1 cellular context compared by ENCODE assay signal in genomic region chr7:16270844-16271243, GRCh38.
A peak's percentile ranks its signal among the peaks of the same experiment; 100 is the strongest.
TF ChIP-seq lines count a peak whose summit lies in the region.

No MANE protein-coding gene starts in this region.

TF ChIP-seq in K562, 482 proteins besides CTCF, POLR2A, EP300 and RAD21 (continued from another document and continues in another):
- TF ChIP-seq, protein P1, sequence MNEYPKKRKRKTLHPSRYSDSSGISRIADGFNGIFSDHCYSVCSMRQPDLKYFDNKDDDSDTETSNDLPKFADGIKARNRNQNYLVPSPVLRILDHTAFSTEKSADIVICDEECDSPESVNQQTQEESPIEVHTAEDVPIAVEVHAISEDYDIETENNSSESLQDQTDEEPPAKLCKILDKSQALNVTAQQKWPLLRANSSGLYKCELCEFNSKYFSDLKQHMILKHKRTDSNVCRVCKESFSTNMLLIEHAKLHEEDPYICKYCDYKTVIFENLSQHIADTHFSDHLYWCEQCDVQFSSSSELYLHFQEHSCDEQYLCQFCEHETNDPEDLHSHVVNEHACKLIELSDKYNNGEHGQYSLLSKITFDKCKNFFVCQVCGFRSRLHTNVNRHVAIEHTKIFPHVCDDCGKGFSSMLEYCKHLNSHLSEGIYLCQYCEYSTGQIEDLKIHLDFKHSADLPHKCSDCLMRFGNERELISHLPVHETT (CRISPR knock-in tag; conservative IDR thresholded peaks at IDR 0.05 in 1 of 2, IDR thresholded peaks at IDR 0.05 in 1 of 2): 0 out of 4 replicates have a peak, but pooled peaks of 1 of the 2 experiments have one; percentile 33
- TF ChIP-seq POLR3G (IDR thresholded peaks at IDR 0.05; ENCODE audit: extremely low read depth, insufficient read length, insufficient replicate concordance): no peak
- no peak for TF ChIP-seq CHD2 (IDR thresholded peaks at IDR 0.05; ENCODE audit: low read depth, low read length)
- no peak for TF ChIP-seq NFIX (CRISPR knock-in tag; IDR thresholded peaks at IDR 0.05; ENCODE audit: low read depth)
- TF ChIP-seq MGA (IDR thresholded peaks at IDR 0.05): peak; percentile 72
- no peak for TF ChIP-seq ZNF764 (CRISPR knock-in tag; IDR thresholded peaks at IDR 0.05; ENCODE audit: low read depth)
- no peak for TF ChIP-seq MYNN (IDR thresholded peaks at IDR 0.05)
- TF ChIP-seq MYNN (CRISPR knock-in tag; IDR thresholded peaks at IDR 0.05): no peak
- no peak for TF ChIP-seq CREB5 (CRISPR knock-in tag; IDR thresholded peaks at IDR 0.05)
- TF ChIP-seq TSC22D4 (tag; IDR thresholded peaks at IDR 0.05): no peak
- TF ChIP-seq SIX5 (IDR thresholded peaks at IDR 0.05; ENCODE audit: borderline replicate concordance in 1 of 2, insufficient read depth in 1 of 2, low read depth in 1 of 2, low read length in 2 of 2): no peak
- TF ChIP-seq MYBL2 (IDR thresholded peaks at IDR 0.05; ENCODE audit: low read depth): no peak
- no peak for TF ChIP-seq MYBL2 (CRISPR knock-in tag; IDR thresholded peaks at IDR 0.05; ENCODE audit: borderline replicate concordance)
- TF ChIP-seq ZNF12 (CRISPR knock-in tag; IDR thresholded peaks at IDR 0.05): no peak
- no peak for TF ChIP-seq FOXM1 (IDR thresholded peaks at IDR 0.05; ENCODE audit: low read depth)
- TF ChIP-seq FOXM1 (CRISPR knock-in tag; IDR thresholded peaks at IDR 0.05; ENCODE audit: low read depth): no peak
- no peak for TF ChIP-seq HINFP (tag; conservative IDR thresholded peaks at IDR 0.05; ENCODE audit: low read depth)
- no peak for TF ChIP-seq MLLT1 (IDR thresholded peaks at IDR 0.05)
- TF ChIP-seq L3MBTL2 (IDR thresholded peaks at IDR 0.05): peak; percentile 78
- no peak for TF ChIP-seq MTA1 (IDR thresholded peaks at IDR 0.05; ENCODE audit: borderline replicate concordance)
- no peak for TF ChIP-seq CSDE1 (IDR thresholded peaks at IDR 0.05)
- TF ChIP-seq NFATC3 (IDR thresholded peaks at IDR 0.05): no peak
- no peak for TF ChIP-seq ZNF584 (CRISPR knock-in tag; IDR thresholded peaks at IDR 0.05; ENCODE audit: low read depth)
- no peak for TF ChIP-seq ZNF121 (CRISPR knock-in tag; conservative IDR thresholded peaks at IDR 0.05)
- TF ChIP-seq ZNF175 (CRISPR knock-in tag; IDR thresholded peaks at IDR 0.05; ENCODE audit: low read depth): peak; percentile 24; the same call in 1 of the 2 replicates
- TF ChIP-seq TARDBP (IDR thresholded peaks at IDR 0.05): no peak
- peak; percentile 14 for TF ChIP-seq CCNT2 (IDR thresholded peaks at IDR 0.05; ENCODE audit: borderline replicate concordance, extremely low read depth, insufficient read length, low read depth, low read length)
- no peak for TF ChIP-seq YBX1 (IDR thresholded peaks at IDR 0.05)
- TF ChIP-seq NFRKB (IDR thresholded peaks at IDR 0.05; ENCODE audit: low read depth): 0 out of 2 replicates have a peak, but pooled peaks have one; percentile 24
- TF ChIP-seq ZNF589 (CRISPR knock-in tag; IDR thresholded peaks at IDR 0.05; ENCODE audit: low read depth): 0 out of 2 replicates have a peak, but pooled peaks have one; percentile 49
- TF ChIP-seq, protein P2, sequence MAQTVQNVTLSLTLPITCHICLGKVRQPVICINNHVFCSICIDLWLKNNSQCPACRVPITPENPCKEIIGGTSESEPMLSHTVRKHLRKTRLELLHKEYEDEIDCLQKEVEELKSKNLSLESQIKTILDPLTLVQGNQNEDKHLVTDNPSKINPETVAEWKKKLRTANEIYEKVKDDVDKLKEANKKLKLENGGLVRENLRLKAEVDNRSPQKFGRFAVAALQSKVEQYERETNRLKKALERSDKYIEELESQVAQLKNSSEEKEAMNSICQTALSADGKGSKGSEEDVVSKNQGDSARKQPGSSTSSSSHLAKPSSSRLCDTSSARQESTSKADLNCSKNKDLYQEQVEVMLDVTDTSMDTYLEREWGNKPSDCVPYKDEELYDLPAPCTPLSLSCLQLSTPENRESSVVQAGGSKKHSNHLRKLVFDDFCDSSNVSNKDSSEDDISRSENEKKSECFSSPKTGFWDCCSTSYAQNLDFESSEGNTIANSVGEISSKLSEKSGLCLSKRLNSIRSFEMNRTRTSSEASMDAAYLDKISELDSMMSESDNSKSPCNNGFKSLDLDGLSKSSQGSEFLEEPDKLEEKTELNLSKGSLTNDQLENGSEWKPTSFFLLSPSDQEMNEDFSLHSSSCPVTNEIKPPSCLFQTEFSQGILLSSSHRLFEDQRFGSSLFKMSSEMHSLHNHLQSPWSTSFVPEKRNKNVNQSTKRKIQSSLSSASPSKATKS (CRISPR knock-in tag; IDR thresholded peaks at IDR 0.05): no peak
- no peak for TF ChIP-seq ZFPM2 (CRISPR knock-in tag; IDR thresholded peaks at IDR 0.05)
- TF ChIP-seq TOE1 (IDR thresholded peaks at IDR 0.05; ENCODE audit: borderline replicate concordance): no peak
- TF ChIP-seq TOE1 (CRISPR knock-in tag; IDR thresholded peaks at IDR 0.05; ENCODE audit: borderline replicate concordance, low read depth): no peak
- peak; percentile 23; the same call in 1 of the 2 replicates for TF ChIP-seq ZNF395 (CRISPR knock-in tag; IDR thresholded peaks at IDR 0.05)
- no peak for TF ChIP-seq ZBTB17 (CRISPR knock-in tag; IDR thresholded peaks at IDR 0.05)
- TF ChIP-seq SMC3 (conservative IDR thresholded peaks at IDR 0.05; ENCODE audit: insufficient read depth, low read depth, low read length): no peak
- no peak; the same call in none of the 2 replicates for TF ChIP-seq RBFOX2 (IDR thresholded peaks at IDR 0.05; ENCODE audit: low read depth, low read length)
